ENCODE assay signal across 9 cellular contexts in genomic region chr4:152680988-152681731, GRCh38. TPM values are rescaled to one million over a fixed set of nuclear protein-coding genes. Genes with fewer than 3 reads are reported as not detected.
A peak's percentile ranks its signal among the peaks of the same experiment; 100 is the strongest.
DNase-seq lines count a peak whose midpoint lies in the region; ATAC-seq and TF ChIP-seq lines count a peak whose summit lies in the region.
"Had no signal": no experiment of that assay in that cellular context is flagged by ENCODE, and none has a peak within 500 bp of the region (broad histone marks: within the 10 kb centered on the region; RNA-seq: fewer than 3 reads in every experiment).

No MANE protein-coding gene starts in this region.

- POLR2A ChIA-PET in RWPE1 (lab: Yijun Ruan, JAX; ENCODE audit: low non-redundant PET) = interaction anchor here (0.6 kb wide), 1 partner anchor 10 kb away, joined by 3 read pairs; no protein-coding TSS in a partner anchor

- H3K9ac ChIP-seq in BLaER1 treated with 17β-estradiol and CSF1 and Interleukin-3, amounts not matched to agents 10 nM and 100 nM = no peak overlapping the region

- H4K20me1 ChIP-seq in BLaER1 treated with 17β-estradiol and CSF1 and Interleukin-3, amounts not matched to agents 10 nM and 100 nM = no peaks in the 10 kb centered on the region

- TF ChIP-seq CTCF in RWPE1 (conservative IDR thresholded peaks at IDR 0.05; ENCODE audit: low read depth) (no peak), fibroblast of the aortic adventitia (IDR thresholded peaks at IDR 0.05; ENCODE audit: insufficient read depth, low read length) (no peak)

- DNase-seq in HCEC 1CT (peak; percentile 91), RWPE1 (ENCODE audit: low spot score) (peak; percentile 93), fibroblast of the aortic adventitia (ENCODE audit: low read depth) (peak; percentile 28), DMS114 treated with DMSO at 0.1 percent for 48 hours (lab: John Stamatoyannopoulos, UW; ENCODE audit: unreplicated experiment) (no peak), cardiac septum (ENCODE audit: low spot score) (no peak)
- DNase-seq: left lung had no signal

- H3K4me1 ChIP-seq in BLaER1 treated with 17β-estradiol and CSF1 and Interleukin-3, amounts not matched to agents 10 nM and 100 nM = peaks cover 11 to 30% (median 22%) of the 10 kb centered on the region in 10 experiments

- H3K27me3 ChIP-seq in BLaER1 treated with 17β-estradiol and CSF1 and Interleukin-3, amounts not matched to agents 10 nM and 100 nM = peaks cover 0 to 21% (median 4%) of the 10 kb centered on the region in 11 experiments; a peak in 10 of 22 replicates
- H3K27me3 ChIP-seq: left lung had no signal

- intact Hi-C loops in cardiac septum (cut with DNase I) = no loop called here

- no peak for ATAC-seq in HG03139 (IDR thresholded peaks at IDR 0.05; ENCODE audit: unreplicated experiment)
- no peak for ATAC-seq in HG03432 (IDR thresholded peaks at IDR 0.05; ENCODE audit: unreplicated experiment)

- no peak overlapping the region for H3K4me3 ChIP-seq in BLaER1 treated with 17β-estradiol and CSF1 and Interleukin-3, amounts not matched to agents 10 nM and 100 nM
- no peak overlapping the region for H3K4me3 ChIP-seq in fibroblast of the aortic adventitia (ENCODE audit: low read depth, low read length)
- H3K4me3 ChIP-seq: left lung had no signal

- H3K9me3 ChIP-seq in BLaER1 treated with 17β-estradiol and CSF1 and Interleukin-3, amounts not matched to agents 10 nM and 100 nM (replicated peaks in 1 of 11) = no peaks in the 10 kb centered on the region
- H3K9me3 ChIP-seq: left lung had no signal

- no peak overlapping the region for H3K27ac ChIP-seq in BLaER1 treated with 17β-estradiol and CSF1 and Interleukin-3, amounts not matched to agents 10 nM and 100 nM
- H3K27ac ChIP-seq in RWPE1 = peak overlapping the region; percentile 95; the same call in 1 of the 2 replicates

- H3K4me2 ChIP-seq in BLaER1 treated with 17β-estradiol and CSF1 and Interleukin-3, amounts not matched to agents 10 nM and 100 nM = peak overlapping the region in 6 of 11 experiments; percentile 84 to 97 (median 93); a peak in 7 of 22 replicates

- H3K36me3 ChIP-seq in BLaER1 treated with 17β-estradiol and CSF1 and Interleukin-3, amounts not matched to agents 10 nM and 100 nM = no peaks in the 10 kb centered on the region
- H3K36me3 ChIP-seq: left lung had no signal

- CTCF ChIA-PET in RWPE1 (lab: Yijun Ruan, JAX) = interaction anchor here (0.6 to 0.7 kb wide), 2 partner anchors 26 to 59 kb away, joined by 3 read pairs; no protein-coding TSS in a partner anchor

RNA-seq across cellular contexts. Expression of gene TMEM154, which starts 1.4 kb away (rescaled TPM):
- total RNA-seq in fibroblast of the aortic adventitia (ENCODE audit: low replicate concordance) (5.5 and 15.5 TPM in 2 replicates), cardiac septum (1.6 TPM)

Comparison
In these comparisons a context has a peak if more than half of its experiments do, and no peak if none do; other contexts are left out.
1. DNase-seq: peak in HCEC 1CT (single experiment), RWPE1 (single experiment) and fibroblast of the aortic adventitia (single experiment); none in DMS114 treated with DMSO at 0.1 percent for 48 hours (single experiment) and cardiac septum (single experiment).